8 cellular contexts compared by ENCODE assay signal in genomic region chr1:23341829-23342697, GRCh38. TPM values are rescaled to one million over a fixed set of nuclear protein-coding genes. Genes with fewer than 3 reads are reported as not detected.
DNase-seq lines count a peak whose midpoint lies in the region; ATAC-seq and TF ChIP-seq lines count a peak whose summit lies in the region.

No MANE protein-coding gene starts in this region.

- CTCF ChIA-PET in HEK293 (lab: Yijun Ruan, JAX) = interaction anchor here (1.5 kb wide), 1 partner anchor 62 kb away, joined by 6 read pairs; no protein-coding TSS in a partner anchor

- H3K27me3 ChIP-seq in SU-DHL-6 (ENCODE audit: low read length) (no peaks in the 10 kb centered on the region), fibroblast of lung (ENCODE audit: control insufficient read depth, insufficient read depth, low read length) (no peaks in the 10 kb centered on the region), skeletal muscle satellite cell (ENCODE audit: control insufficient read depth, insufficient read depth, low read length) (no peaks in the 10 kb centered on the region)

- H3K9ac ChIP-seq in SU-DHL-6 (ENCODE audit: low read length) = peak overlapping the region; percentile 91
- peak overlapping the region; percentile 50 for H3K9ac ChIP-seq in fibroblast of lung (ENCODE audit: insufficient read depth, low read length)
- peak overlapping the region; percentile 95 for H3K9ac ChIP-seq in skeletal muscle satellite cell (ENCODE audit: low read depth, low read length)

- peaks cover 70% of the 10 kb centered on the region for H3K79me2 ChIP-seq in SU-DHL-6 (ENCODE audit: insufficient read depth, low read length)
- peaks cover 66% of the 10 kb centered on the region for H3K79me2 ChIP-seq in fibroblast of lung (ENCODE audit: control insufficient read depth, insufficient read depth, low read length)

- POLR2A ChIA-PET in HEK293 (lab: Yijun Ruan, JAX) = interaction anchor here (0.9 to 2.0 kb wide), 2 partner anchors 13 to 27 kb away, joined by 3 to 7 read pairs; partner anchors contain the start of gene ZNF436

- H3K4me1 ChIP-seq in HEK293 (ENCODE audit: control insufficient read depth, insufficient read depth, low read length) (peaks cover 16% of the 10 kb centered on the region), fibroblast of lung (ENCODE audit: control insufficient read depth, extremely low read depth, insufficient read depth, low read length) (peaks cover 10% of the 10 kb centered on the region), skeletal muscle satellite cell (ENCODE audit: control insufficient read depth, insufficient read depth, low read length) (peaks cover 46% of the 10 kb centered on the region)

- H4K20me1 ChIP-seq in SU-DHL-6 (ENCODE audit: low read depth, low read length) (peaks cover 61% of the 10 kb centered on the region), fibroblast of lung (ENCODE audit: control insufficient read depth, extremely low read depth, insufficient read depth, low read length) (peaks cover 3% of the 10 kb centered on the region)

- H3K9me3 ChIP-seq in HEK293 (ENCODE audit: control insufficient read depth, insufficient read depth, low read depth, low read length) (no peaks in the 10 kb centered on the region), SU-DHL-6 (ENCODE audit: insufficient read depth, low read length) (no peaks in the 10 kb centered on the region), fibroblast of lung (ENCODE audit: control insufficient read depth, insufficient read depth, low read depth, low read length) (no peaks in the 10 kb centered on the region), skeletal muscle satellite cell (replicated peaks; ENCODE audit: low read length) (no peaks in the 10 kb centered on the region)

- H3K4me3 ChIP-seq in HEK293 (ENCODE audit: low read depth, low read length) = peak overlapping the region; percentile 84
- peak overlapping the region; percentile 98 for H3K4me3 ChIP-seq in SU-DHL-6 (ENCODE audit: insufficient read depth, low read length, poor library complexity, severe bottlenecking)
- H3K4me3 ChIP-seq in fibroblast of lung (replicated peaks in 1 of 4; ENCODE audit: control extremely low read depth in 1 of 4, insufficient read depth in 1 of 4, low read depth in 3 of 4, low read length in 4 of 4) = peak overlapping the region; percentile 48 to 88 (median 70)
- H3K4me3 ChIP-seq in skeletal muscle satellite cell (ENCODE audit: low read length) = peak overlapping the region; percentile 92

- peaks cover 6% of the 10 kb centered on the region; the same call in 1 of the 2 replicates for H3F3A ChIP-seq in SU-DHL-6 (ENCODE audit: insufficient read depth)

- no peak for ATAC-seq in HG03457 (IDR thresholded peaks at IDR 0.05; ENCODE audit: unreplicated experiment)

- peaks cover 7 to 45% of the 10 kb centered on the region in 2 experiments for H3K36me3 ChIP-seq in HEK293 (ENCODE audit: control insufficient read depth in 2 of 2, insufficient read depth in 1 of 2, low read length in 2 of 2)
- H3K36me3 ChIP-seq in SU-DHL-6 (ENCODE audit: low read length) = peaks cover 33% of the 10 kb centered on the region
- H3K36me3 ChIP-seq in fibroblast of lung (ENCODE audit: control insufficient read depth, insufficient read depth, low read length) = peaks cover 2% of the 10 kb centered on the region
- peaks cover 11% of the 10 kb centered on the region for H3K36me3 ChIP-seq in skeletal muscle satellite cell (ENCODE audit: insufficient read depth, low read length)

- no peaks in the 10 kb centered on the region for H3K9me2 ChIP-seq in SU-DHL-6 (replicated peaks; ENCODE audit: insufficient read depth, low read length)

- H2AFZ ChIP-seq in SU-DHL-6 (ENCODE audit: low read depth, low read length, severe bottlenecking) = no peak overlapping the region
- H2AFZ ChIP-seq in fibroblast of lung (ENCODE audit: low read length) = no peak overlapping the region

- H3K27ac ChIP-seq in HEK293 (ENCODE audit: extremely low read depth, low read depth, low read length) = peak overlapping the region; percentile 12; the same call in 1 of the 2 replicates
- no peak overlapping the region for H3K27ac ChIP-seq in SU-DHL-6 (ENCODE audit: low read depth, low read length)
- peak overlapping the region; percentile 86 for H3K27ac ChIP-seq in fibroblast of lung (ENCODE audit: insufficient read depth, low read length)

- no peak for TF ChIP-seq CTCF in HEK293 (tag by site-specific recombination; IDR thresholded peaks at IDR 0.05)
- TF ChIP-seq CTCF in SU-DHL-6 (IDR thresholded peaks at IDR 0.05; ENCODE audit: insufficient read depth, low read length, poor library complexity, severe bottlenecking) = no peak
- TF ChIP-seq CTCF in fibroblast of lung (conservative IDR thresholded peaks at IDR 0.05 in 1 of 2, IDR thresholded peaks at IDR 0.05 in 1 of 2; ENCODE audit: low read depth in 1 of 2, low read length in 2 of 2) = no peak

- DNase-seq in fibroblast of lung (ENCODE audit: low read depth in 2 of 2) (peak; percentile 17 to 34), hypothalamus (lab: John Stamatoyannopoulos, UW) (no peak), NCI-H187 (lab: John Stamatoyannopoulos, UW) (no peak), NCI-H2029 treated with DMSO at 0.1 percent for 48 hours (lab: John Stamatoyannopoulos, UW) (no peak)

- H3K4me2 ChIP-seq in SU-DHL-6 (ENCODE audit: low read depth, low read length, poor library complexity, severe bottlenecking) (peak overlapping the region; percentile 79), fibroblast of lung (ENCODE audit: extremely low read depth, insufficient read depth, low read length) (peak overlapping the region; percentile 98), skeletal muscle satellite cell (ENCODE audit: low read length) (peak overlapping the region; percentile 89)

TF ChIP-seq in HEK293, 187 proteins besides CTCF, POLR2A, EP300 and RAD21 (continues in another document):
- TF ChIP-seq KLF17 (tag by site-specific recombination; IDR thresholded peaks at IDR 0.05) (no peak), ZFP3 (tag by site-specific recombination; IDR thresholded peaks at IDR 0.05; ENCODE audit: low read depth) (no peak), ZNF677 (tag by site-specific recombination; IDR thresholded peaks at IDR 0.05) (no peak), ZNF324 (tag by site-specific recombination; IDR thresholded peaks at IDR 0.05) (no peak), HIC1 (tag by site-specific recombination; IDR thresholded peaks at IDR 0.05) (no peak), WT1 (tag by site-specific recombination; IDR thresholded peaks at IDR 0.05) (no peak), KLF1 (tag by site-specific recombination; IDR thresholded peaks at IDR 0.05) (no peak), ZNF280D (tag by site-specific recombination; IDR thresholded peaks at IDR 0.05) (no peak)

RNA-seq across cellular contexts. Expression of gene HNRNPR, which starts 2.0 kb away (rescaled TPM):
- 59.1 and 62.1 TPM in 2 replicates for total RNA-seq in fibroblast of lung
- 141 and 186 TPM in 2 replicates for polyA plus RNA-seq in fibroblast of lung
- polyA plus RNA-seq in fibroblast of lung (2012) = 98.3 and 135 TPM in 2 replicates
- 33.7 and 76.0 TPM in 2 replicates for polyA minus RNA-seq in fibroblast of lung (ENCODE audit: low replicate concordance)
- total RNA-seq in skeletal muscle satellite cell (2012; rRNA removed) = 47.4 and 60.6 TPM in 2 replicates

RNA-seq across cellular contexts. Expression of gene ZNF436, which starts 27.6 kb away (rescaled TPM):
- total RNA-seq in fibroblast of lung = 31.5 and 32.6 TPM in 2 replicates
- polyA plus RNA-seq in fibroblast of lung = 10.7 and 11.9 TPM in 2 replicates
- 8.1 and 8.7 TPM in 2 replicates for polyA plus RNA-seq in fibroblast of lung (2012)
- polyA minus RNA-seq in fibroblast of lung (ENCODE audit: low replicate concordance) = 5.2 and 5.3 TPM in 2 replicates
- 10.6 and 12.0 TPM in 2 replicates for total RNA-seq in skeletal muscle satellite cell (2012; rRNA removed)

Comparison
In these comparisons a context has a peak if more than half of its experiments do, and no peak if none do; other contexts are left out.
1. DNase-seq: peak in fibroblast of lung (2 of 2); none in hypothalamus (0 of 51), NCI-H187 (0 of 2) and NCI-H2029 treated with DMSO at 0.1 percent for 48 hours (single experiment).
2. Peak in every context shown above with its lines, with median percentiles within 50 percentile points of each other: H3K4me3 ChIP-seq, H3K4me2 ChIP-seq and H3K9ac ChIP-seq.